In genomic region chr12:110721570-110721969, GRCh38 we compare ENCODE assay signal across 19 cellular contexts. TPM values are rescaled to one million over a fixed set of nuclear protein-coding genes. Genes with fewer than 3 reads are reported as not detected.
DNase-seq lines count a peak whose midpoint lies in the region; ATAC-seq, FAIRE-seq and TF ChIP-seq lines count a peak whose summit lies in the region.
"Had no signal": no experiment of that assay in that cellular context is flagged by ENCODE, and none has a peak within 500 bp of the region (broad histone marks: within the 10 kb centered on the region; RNA-seq: fewer than 3 reads in every experiment).

No MANE protein-coding gene starts in this region.

- BruUV-seq in HepG2 (replicated peaks; lab: Mats Ljungman, UMichigan): no TSS peak

- peak overlapping the region; percentile 41 for H3K27ac Mint-ChIP-seq in activated CD4-positive, alpha-beta T cell treated with anti-CD3 and anti-CD28 coated beads, Interleukin-2, amount 10 ng/mL, durations not matched to agents 24 days and 14 days
- H3K27ac Mint-ChIP-seq in CD8-positive, alpha-beta memory T cell: peak overlapping the region in 1 of 8 donors; percentile 38

- H4K20me1 ChIP-seq in HepG2 (ENCODE audit: insufficient read depth, low read length): peaks cover 10% of the 10 kb centered on the region

- no peak overlapping the region for H2AFZ ChIP-seq in HepG2 (ENCODE audit: low read length)

- no peak overlapping the region for H3K4me3 Mint-ChIP-seq in activated CD4-positive, alpha-beta T cell treated with anti-CD3 and anti-CD28 coated beads, Interleukin-2, amount 10 ng/mL, durations not matched to agents 24 days and 14 days
- no peak overlapping the region for H3K4me3 Mint-ChIP-seq in CD8-positive, alpha-beta memory T cell
- H3K4me3 Mint-ChIP-seq: T-cell had no signal

- H3K27ac ChIP-seq in HepG2 (ENCODE audit: extremely low read length, insufficient read depth, low read length): no peak overlapping the region
- H3K27ac ChIP-seq in CD8-positive, alpha-beta memory T cell (ENCODE audit: low read depth, low read length): no peak overlapping the region

- no peak for TF ChIP-seq POLR2A in HepG2 (IDR thresholded peaks at IDR 0.05; ENCODE audit: insufficient read depth in 1 of 2, low read depth in 2 of 2, low read length in 2 of 2)

- CTCF ChIA-PET in HepG2 (lab: Yijun Ruan, JAX; ENCODE audit: low intra/inter-chr PET ratio, low total read pairs): no interaction called here
- CTCF ChIA-PET in CD8-positive, alpha-beta memory T cell (lab: Charles Lee): no interaction called here

- no peak for TF ChIP-seq EP300 in HepG2 (IDR thresholded peaks at IDR 0.05; ENCODE audit: low read depth in 2 of 2, low read length in 2 of 2)
- no peak for TF ChIP-seq EP300 in HepG2 (CRISPR knock-in tag; IDR thresholded peaks at IDR 0.05; ENCODE audit: borderline replicate concordance)

- no peak for DNase-seq in activated CD4-positive, alpha-beta T cell treated with anti-CD3 and anti-CD28 coated beads, Interleukin-2, amount 10 ng/mL, durations not matched to agents 24 days and 14 days
- no peak for DNase-seq in activated CD4-positive, alpha-beta T cell treated with anti-CD3 and anti-CD28 coated beads for 4 hours
- DNase-seq in DMS79 (lab: John Stamatoyannopoulos, UW) (peak; percentile 83), NCI-H69 (lab: John Stamatoyannopoulos, UW) (peak; percentile 63), HepG2 (ENCODE audit: low spot score) (no peak), Right ventricle myocardium inferior (ENCODE audit: missing footprints) (no peak)
- no peak for DNase-seq in CD8-positive, alpha-beta memory T cell
- DNase-seq: C1 segment of cervical spinal cord, NCI-H1092 treated with DMSO at 0.1 percent for 48 hours, NCI-H1694, NCI-H446, NCI-H82, PC-3, RPMI8226, SIG-M5, T-cell had no signal

- H3K36me3 Mint-ChIP-seq in activated CD4-positive, alpha-beta T cell treated with anti-CD3 and anti-CD28 coated beads, Interleukin-2, amount 10 ng/mL, durations not matched to agents 24 days and 14 days (ENCODE audit: low read depth): peaks cover 86% of the 10 kb centered on the region
- H3K36me3 Mint-ChIP-seq in CD8-positive, alpha-beta memory T cell: peaks cover 3 to 94% (median 29%) of the 10 kb centered on the region in 3 donors

- H3K9me3 ChIP-seq in HepG2 (ENCODE audit: low read length): no peaks in the 10 kb centered on the region
- no peaks in the 10 kb centered on the region for H3K9me3 ChIP-seq in CD8-positive, alpha-beta memory T cell (ENCODE audit: low read length)

- no peak for FAIRE-seq in HepG2 (lab: Jason Lieb, UNC)
- FAIRE-seq: G401.6, H1 had no signal

- H3K36me3 ChIP-seq in HepG2 (replicated peaks in 1 of 2; ENCODE audit: control insufficient read depth in 1 of 2, insufficient read depth in 2 of 2, low read length in 2 of 2): peaks cover 13 to 84% of the 10 kb centered on the region in 2 experiments
- peaks cover 52% of the 10 kb centered on the region for H3K36me3 ChIP-seq in CD8-positive, alpha-beta memory T cell (ENCODE audit: insufficient read depth, low read length)

- H3K27me3 ChIP-seq in HepG2 (ENCODE audit: control insufficient read depth in 1 of 2, insufficient read depth in 2 of 2, low read length in 2 of 2): no peaks in the 10 kb centered on the region
- H3K27me3 ChIP-seq in CD8-positive, alpha-beta memory T cell (ENCODE audit: insufficient read depth, low read length, poor library complexity, severe bottlenecking): no peaks in the 10 kb centered on the region

- H3K4me1 Mint-ChIP-seq in activated CD4-positive, alpha-beta T cell treated with anti-CD3 and anti-CD28 coated beads, Interleukin-2, amount 10 ng/mL, durations not matched to agents 24 days and 14 days: peaks cover 29% of the 10 kb centered on the region
- H3K4me1 Mint-ChIP-seq in CD8-positive, alpha-beta memory T cell: peaks cover 14 to 25% (median 17%) of the 10 kb centered on the region in 3 donors

- intact Hi-C loops in activated CD4-positive, alpha-beta T cell treated with anti-CD3 and anti-CD28 coated beads, Interleukin-2, amount 10 ng/mL, durations not matched to agents 24 days and 14 days (cut with micrococcal nuclease): no loop called here
- intact Hi-C loops in HepG2 (cut with micrococcal nuclease; ENCODE audit: unreplicated experiment): no loop called here
- intact Hi-C loops in Right ventricle myocardium inferior (cut with DNase I): no loop called here

- no peak for TF ChIP-seq RAD21 in HepG2 (CRISPR knock-in tag; IDR thresholded peaks at IDR 0.05)

- H3K4me2 ChIP-seq in HepG2 (ENCODE audit: low read depth, low read length): no peak overlapping the region

- no peaks in the 10 kb centered on the region for H3K79me2 ChIP-seq in HepG2 (ENCODE audit: insufficient read depth, low read length)

- no peak for ATAC-seq in HepG2
- ATAC-seq in Right ventricle myocardium inferior: no peak
- ATAC-seq: PC-3, SK-N-SH treated with all-trans-retinoic acid at 6 μM for 48 hours, T-cell had no signal

- H3K9ac ChIP-seq in HepG2 (ENCODE audit: insufficient read depth, low read depth, low read length): no peak overlapping the region

- TF ChIP-seq CTCF in HepG2 (CRISPR knock-in tag; IDR thresholded peaks at IDR 0.05): no peak

- in situ Hi-C loops in HepG2 (cut with HindIII; ENCODE audit: extremely low pct_ligation_motif_present, low pct_unique_long_range_greater_than_20kb): no loop called here

- no peaks in the 10 kb centered on the region for H3K27me3 Mint-ChIP-seq in activated CD4-positive, alpha-beta T cell treated with anti-CD3 and anti-CD28 coated beads, Interleukin-2, amount 10 ng/mL, durations not matched to agents 24 days and 14 days
- no peaks in the 10 kb centered on the region for H3K27me3 Mint-ChIP-seq in CD8-positive, alpha-beta memory T cell
- H3K27me3 Mint-ChIP-seq: T-cell had no signal

- POLR2A ChIA-PET in HepG2 (lab: Yijun Ruan, JAX): no interaction called here
- POLR2A ChIA-PET in CD8-positive, alpha-beta memory T cell (lab: Charles Lee): no interaction called here

- H3K4me3 ChIP-seq in HepG2 (replicated peaks in 1 of 3; ENCODE audit: insufficient read depth in 1 of 3, low read depth in 2 of 3, low read length in 3 of 3): no peak overlapping the region
- H3K4me3 ChIP-seq in CD8-positive, alpha-beta memory T cell (ENCODE audit: low read length): no peak overlapping the region

- H3K9me3 Mint-ChIP-seq in activated CD4-positive, alpha-beta T cell treated with anti-CD3 and anti-CD28 coated beads, Interleukin-2, amount 10 ng/mL, durations not matched to agents 24 days and 14 days: no peaks in the 10 kb centered on the region
- H3K9me3 Mint-ChIP-seq in CD8-positive, alpha-beta memory T cell: no peaks in the 10 kb centered on the region
- H3K9me3 Mint-ChIP-seq: T-cell had no signal

- H3K4me1 ChIP-seq in HepG2 (ENCODE audit: insufficient read depth, low read length): 0 out of 2 replicates have a peak, but pooled peaks cover 9% of the 10 kb centered on the region
- no peaks in the 10 kb centered on the region for H3K4me1 ChIP-seq in CD8-positive, alpha-beta memory T cell (ENCODE audit: insufficient read depth, low read length)

RNA-seq across cellular contexts. Expression of gene PPP1CC, which starts 21.1 kb away (rescaled TPM):
- total RNA-seq in activated CD4-positive, alpha-beta T cell treated with anti-CD3 and anti-CD28 coated beads, Interleukin-2, amount 10 ng/mL, durations not matched to agents 24 days and 14 days: 459 and 489 TPM in 2 replicates
- total RNA-seq in HepG2 (2016; rRNA removed; fragmentation: Illumina TruSeq; extraction: Trizol): 187 and 277 TPM in 2 replicates
- 112 and 117 TPM in 2 replicates for total RNA-seq in HepG2 (2016; cell fraction: cytosol; rRNA removed; fragmentation: Illumina TruSeq; extraction: Trizol; ENCODE audit: low read depth)
- 187 and 271 TPM in 2 replicates for total RNA-seq in HepG2 (2016; cell fraction: insoluble cytoplasmic fraction; rRNA removed; fragmentation: Illumina TruSeq; extraction: Trizol)
- 307 and 332 TPM in 2 replicates for total RNA-seq in HepG2 (2016; cell fraction: membrane; rRNA removed; fragmentation: Illumina TruSeq; extraction: Trizol)
- 113 and 126 TPM in 2 replicates for total RNA-seq in HepG2 (2016; cell fraction: nucleus; rRNA removed; fragmentation: Illumina TruSeq; extraction: Trizol)
- 133 and 178 TPM in 2 replicates for polyA plus RNA-seq in HepG2 (2011; rRNA removed)
- 72.4 and 101 TPM in 2 replicates for polyA plus RNA-seq in HepG2 (2011; cell fraction: cytosol; rRNA removed)
- polyA plus RNA-seq in HepG2 (2011; cell fraction: nucleus; rRNA removed): 48.0 and 54.4 TPM in 2 replicates
- 156 and 233 TPM in 2 replicates for polyA plus RNA-seq in HepG2 (2012)
- 144 and 159 TPM in 2 replicates for polyA plus RNA-seq in HepG2 (2016; cell fraction: cytosol; fragmentation: Illumina TruSeq; extraction: Trizol; ENCODE audit: low read depth)
- polyA plus RNA-seq in HepG2 (2016; cell fraction: insoluble cytoplasmic fraction; fragmentation: Illumina TruSeq; extraction: Trizol; ENCODE audit: low read depth): 329 and 330 TPM in 2 replicates
- polyA plus RNA-seq in HepG2 (2016; cell fraction: membrane; fragmentation: Illumina TruSeq; extraction: Trizol; ENCODE audit: low read depth): 307 and 315 TPM in 2 replicates
- polyA plus RNA-seq in HepG2 (2016; cell fraction: nucleus; fragmentation: Illumina TruSeq; extraction: Trizol; ENCODE audit: insufficient read depth, low read depth): 168 and 174 TPM in 2 replicates
- 69.1 TPM in 2 replicates for polyA minus RNA-seq in HepG2 (2011; rRNA and poly(A)+ RNA removed; ENCODE audit: low replicate concordance)
- polyA minus RNA-seq in HepG2 (2011; cell fraction: cytosol; rRNA and poly(A)+ RNA removed): 110 and 111 TPM in 2 replicates
- polyA minus RNA-seq in HepG2 (2011; cell fraction: nucleus; rRNA and poly(A)+ RNA removed): 115 and 125 TPM in 2 replicates
- 163 TPM for total RNA-seq in Right ventricle myocardium inferior
- 100 to 1,000 TPM; 242 to 249 TPM for total RNA-seq in CD8-positive, alpha-beta memory T cell
- polyA plus RNA-seq in CD8-positive, alpha-beta memory T cell: 130 TPM

RNA-seq across cellular contexts. Expression of gene HVCN1, which starts 32.7 kb away (rescaled TPM):
- 17.9 and 18.0 TPM in 2 replicates for total RNA-seq in activated CD4-positive, alpha-beta T cell treated with anti-CD3 and anti-CD28 coated beads, Interleukin-2, amount 10 ng/mL, durations not matched to agents 24 days and 14 days
- total RNA-seq in HepG2 (2016; rRNA removed; fragmentation: Illumina TruSeq; extraction: Trizol): 0.20 and 0.49 TPM in 2 replicates
- total RNA-seq in HepG2 (2016; cell fraction: cytosol; rRNA removed; fragmentation: Illumina TruSeq; extraction: Trizol; ENCODE audit: low read depth): not detected in 2 replicates
- total RNA-seq in HepG2 (2016; cell fraction: insoluble cytoplasmic fraction; rRNA removed; fragmentation: Illumina TruSeq; extraction: Trizol): 0.36 and 0.54 TPM in 2 replicates
- total RNA-seq in HepG2 (2016; cell fraction: membrane; rRNA removed; fragmentation: Illumina TruSeq; extraction: Trizol): 0.14 and 0.37 TPM in 2 replicates
- total RNA-seq in HepG2 (2016; cell fraction: nucleus; rRNA removed; fragmentation: Illumina TruSeq; extraction: Trizol): 0.47 and 0.53 TPM in 2 replicates
- polyA plus RNA-seq in HepG2 (2011; rRNA removed): 0.88 and 1.3 TPM in 2 replicates
- 0.59 and 0.87 TPM in 2 replicates for polyA plus RNA-seq in HepG2 (2011; cell fraction: cytosol; rRNA removed)
- 0.33 and 0.35 TPM in 2 replicates for polyA plus RNA-seq in HepG2 (2011; cell fraction: nucleus; rRNA removed)
- polyA plus RNA-seq in HepG2 (2012): 0.47 and 0.50 TPM in 2 replicates
- polyA plus RNA-seq in HepG2 (2016; cell fraction: cytosol; fragmentation: Illumina TruSeq; extraction: Trizol; ENCODE audit: low read depth): 0.16 and 0.32 TPM in 2 replicates
- polyA plus RNA-seq in HepG2 (2016; cell fraction: insoluble cytoplasmic fraction; fragmentation: Illumina TruSeq; extraction: Trizol; ENCODE audit: low read depth): 0.36 and 0.67 TPM in 2 replicates
- polyA plus RNA-seq in HepG2 (2016; cell fraction: membrane; fragmentation: Illumina TruSeq; extraction: Trizol; ENCODE audit: low read depth): 0.29 TPM in 1 of 2 replicates, not detected in the other
- polyA plus RNA-seq in HepG2 (2016; cell fraction: nucleus; fragmentation: Illumina TruSeq; extraction: Trizol; ENCODE audit: insufficient read depth, low read depth): 0.49 and 0.82 TPM in 2 replicates
- polyA minus RNA-seq in HepG2 (2011; rRNA and poly(A)+ RNA removed; ENCODE audit: low replicate concordance): 0.16 and 0.64 TPM in 2 replicates
- polyA minus RNA-seq in HepG2 (2011; cell fraction: cytosol; rRNA and poly(A)+ RNA removed): not detected in 2 replicates
- polyA minus RNA-seq in HepG2 (2011; cell fraction: nucleus; rRNA and poly(A)+ RNA removed): 0.50 TPM in 1 of 2 replicates, not detected in the other
- total RNA-seq in Right ventricle myocardium inferior: 11.8 TPM
- 10 to 100 TPM; 18.5 to 20.2 TPM for total RNA-seq in CD8-positive, alpha-beta memory T cell
- polyA plus RNA-seq in CD8-positive, alpha-beta memory T cell: 17.6 TPM

Comparison
In these comparisons a context has a peak if more than half of its experiments do, and no peak if none do; other contexts are left out.
1. DNase-seq: peak in DMS79 (single experiment) and NCI-H69 (single experiment); none in activated CD4-positive, alpha-beta T cell treated with anti-CD3 and anti-CD28 coated beads, Interleukin-2, amount 10 ng/mL, durations not matched to agents 24 days and 14 days (single experiment), activated CD4-positive, alpha-beta T cell treated with anti-CD3 and anti-CD28 coated beads for 4 hours (0 of 2), HepG2 (single experiment), Right ventricle myocardium inferior (single experiment) and CD8-positive, alpha-beta memory T cell (0 of 5).